8 cellular contexts compared by ENCODE assay signal in the genomic region with DNA sequence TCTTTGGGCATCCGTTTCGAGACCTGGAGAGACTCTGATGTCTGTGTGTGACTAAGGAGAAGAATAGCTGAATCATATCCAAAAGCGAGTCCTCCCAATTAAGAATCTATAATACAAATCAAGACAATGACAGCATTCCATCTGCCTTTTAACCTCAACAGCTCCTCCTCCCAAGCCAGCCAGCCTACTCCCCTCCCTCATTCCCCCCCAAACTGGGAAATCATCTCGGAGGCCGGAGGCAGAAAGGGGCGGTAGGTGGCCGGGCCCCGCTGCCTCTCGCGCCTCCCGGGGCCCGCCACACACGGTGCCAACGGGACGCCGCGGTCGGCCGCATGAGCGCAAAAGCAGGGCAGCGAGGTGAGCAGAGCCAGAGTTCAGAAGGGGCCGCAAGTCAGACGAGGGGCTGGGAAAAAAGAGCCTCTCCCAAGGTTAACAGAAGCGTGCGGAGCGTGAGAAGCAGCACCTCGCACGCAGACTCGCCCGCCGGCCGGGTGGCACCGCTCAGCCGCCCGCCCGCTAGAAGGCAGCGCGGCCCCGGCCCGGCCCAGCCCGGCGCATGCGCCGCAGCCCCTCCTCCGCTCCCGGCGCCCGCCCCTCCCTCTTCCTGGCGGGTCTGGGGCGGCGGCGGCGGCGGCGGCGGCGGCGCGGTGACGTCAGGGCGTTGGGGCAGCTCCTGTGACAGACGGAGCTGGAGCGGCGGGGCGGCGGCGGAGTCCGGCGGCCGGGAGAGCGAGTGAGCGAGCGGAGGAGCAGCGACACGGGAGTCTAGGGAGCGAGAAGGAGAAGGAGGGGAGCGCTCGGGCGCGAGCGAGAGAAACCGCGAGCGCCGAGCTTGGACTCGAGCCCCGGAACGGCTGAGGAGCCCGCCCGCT. TPM values are rescaled to one million over a fixed set of nuclear protein-coding genes. Genes with fewer than 3 reads are reported as not detected.
DNase-seq lines count a peak whose midpoint lies in the region; ATAC-seq, FAIRE-seq and TF ChIP-seq lines count a peak whose summit lies in the region.

A gene (plus strand): TSS at position 681 of the 872 bp plus-strand sequence. CDS start 44,635 bp downstream, outside the sequence.

- peak within 1 kb of the TSS; percentile 87 for H3K27ac ChIP-seq in right cardiac atrium (ENCODE audit: low read length)
- peak within 1 kb of the TSS; percentile 97 for H3K27ac ChIP-seq in rectal smooth muscle tissue (ENCODE audit: low read depth, low read length)
- peak within 1 kb of the TSS; percentile 99 for H3K27ac ChIP-seq in vagina

- intact Hi-C loops in T-helper 2 cell treated with Interferon-gamma antibody and Interleukin-4, amounts not matched to agents 100 ng/mL and 5 ng/mL, for 36 hours (cut with micrococcal nuclease): loop anchor here (1.0 to 5.0 kb wide), 3 partner anchors 84 to 192 kb away; a partner anchor contains a TSS
- intact Hi-C loops in right cardiac atrium (cut with DNase I) (loop anchor here in 2 of 4 donors (10.0 kb wide), 1 partner anchor 72 kb away; no protein-coding TSS in a partner anchor), vagina (cut with DNase I) (loop anchor here (10.0 kb wide), 1 partner anchor 92 kb away; no protein-coding TSS in a partner anchor)

- peak; percentile 82 for FAIRE-seq in GM12892 (lab: Jason Lieb, UNC)

- peak within 1 kb of the TSS; percentile 76 for H3K9ac ChIP-seq in rectal smooth muscle tissue (ENCODE audit: low read length)

- under 1% methylated on average over 90 of the region's 90 CpGs for WGBS in right cardiac atrium

- peak in 2 of 3 experiments; percentile 9 to 36 for TF ChIP-seq CTCF in vagina (IDR thresholded peaks at IDR 0.05)

- H3K9me3 ChIP-seq in right cardiac atrium (ENCODE audit: control insufficient read depth, low read length): no peaks in the 10 kb centered on the region
- H3K9me3 ChIP-seq in vagina: no peaks in the 10 kb centered on the region

- H3K4me3 ChIP-seq in right cardiac atrium (ENCODE audit: low read length) (peak within 1 kb of the TSS; percentile 98), rectal smooth muscle tissue (ENCODE audit: low read length) (peak within 1 kb of the TSS; percentile 93), vagina (peak within 1 kb of the TSS; percentile 80 to 91)

- TF ChIP-seq POLR2A in GM12892 (IDR thresholded peaks at IDR 0.05; ENCODE audit: low read depth, low read length): peak; percentile 75
- TF ChIP-seq POLR2A in vagina (IDR thresholded peaks at IDR 0.05): peak in 1 of 2 donors; percentile 93

- H3K4me1 ChIP-seq in right cardiac atrium (ENCODE audit: control insufficient read depth, insufficient read depth, low read length) (no peaks in the 10 kb centered on the region), rectal smooth muscle tissue (ENCODE audit: control insufficient read depth, insufficient read depth, low read length) (peaks cover 6% of the 10 kb centered on the region), vagina (peaks cover 35% of the 10 kb centered on the region)

- H3K27me3 ChIP-seq in right cardiac atrium (ENCODE audit: control insufficient read depth, insufficient read depth) (no peaks in the 10 kb centered on the region), rectal smooth muscle tissue (ENCODE audit: control insufficient read depth, insufficient read depth, low read length) (no peaks in the 10 kb centered on the region), vagina (no peaks in the 10 kb centered on the region)

- ATAC-seq in HG02840 (IDR thresholded peaks at IDR 0.05; ENCODE audit: low FRiP score, unreplicated experiment) (peak; percentile 82), right cardiac atrium (peak; percentile 94 to 95)

- peak; percentile 87 for DNase-seq in GM12892 (ENCODE audit: insufficient read length)
- DNase-seq in NCI-H146 treated with DMSO at 0.1 percent for 48 hours (lab: John Stamatoyannopoulos, UW; ENCODE audit: unreplicated experiment): peak; percentile 69
- DNase-seq in anterior cingulate cortex (lab: John Stamatoyannopoulos, UW): peak in 57 of 58 donors; percentile 8 to 93 (median 89)
- peak; percentile 93 to 98 (median 97) for DNase-seq in right cardiac atrium
- no peak for DNase-seq in vagina (ENCODE audit: extremely low spot score in 2 of 2)

- H3K36me3 ChIP-seq in rectal smooth muscle tissue (ENCODE audit: control insufficient read depth, insufficient read depth, low read length) (no peaks in the 10 kb centered on the region), vagina (no peaks in the 10 kb centered on the region)

RNA-seq across cellular contexts. Expression of the gene that starts here (rescaled TPM):
- polyA plus RNA-seq in GM12892 (2012; ENCODE audit: missing spikeins): 71.8 TPM
- 142 and 155 TPM in 2 replicates for total RNA-seq in T-helper 2 cell treated with Interferon-gamma antibody and Interleukin-4, amounts not matched to agents 100 ng/mL and 5 ng/mL, for 36 hours
- total RNA-seq in right cardiac atrium (100 to 1,000 TPM; 104 to 128 (median 106) TPM), vagina (102 TPM)
- polyA plus RNA-seq in right cardiac atrium: 39.1 TPM

Comparison
In these comparisons a context has a peak if more than half of its experiments do, and no peak if none do; other contexts are left out.
1. DNase-seq: peak in GM12892 (single experiment), NCI-H146 treated with DMSO at 0.1 percent for 48 hours (single experiment), anterior cingulate cortex (57 of 58) and right cardiac atrium (3 of 3); none in vagina (0 of 2).
2. Peak in every context shown above with its lines, with median percentiles within 50 percentile points of each other: H3K27ac ChIP-seq and H3K4me3 ChIP-seq.